ENCODE assay signal across 9 cellular contexts in the genomic region with DNA sequence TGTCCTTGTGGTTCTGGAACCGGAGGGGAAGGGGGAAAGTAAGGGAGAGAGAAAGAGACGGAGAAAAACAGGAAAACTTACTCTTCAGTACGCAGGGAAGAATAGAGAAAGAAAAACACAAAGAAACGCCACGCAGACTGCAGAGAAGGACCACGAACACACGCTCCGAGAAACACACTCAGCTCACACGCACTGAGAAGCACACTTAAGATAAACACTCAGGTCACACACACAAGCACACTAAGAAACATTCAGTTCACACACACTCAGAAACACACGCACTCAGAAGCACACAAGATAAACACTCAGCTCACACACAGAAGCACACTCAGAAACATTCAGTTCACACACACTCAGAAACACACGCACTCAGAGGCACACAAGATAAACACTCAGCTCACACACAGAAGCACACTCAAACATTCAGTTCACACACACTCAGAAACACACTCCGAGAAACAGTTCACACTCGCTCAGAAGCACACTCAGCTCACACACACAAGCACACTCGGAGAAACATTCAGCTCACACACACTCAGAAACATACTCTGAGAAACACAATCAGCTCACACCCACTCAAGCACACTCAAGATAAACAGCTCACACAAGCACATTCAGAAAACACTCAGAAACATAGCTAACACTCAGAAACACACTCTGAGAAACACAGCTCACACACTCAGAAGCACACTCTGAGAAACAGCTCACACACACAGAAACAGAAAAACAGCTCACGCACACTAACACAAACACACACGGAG. TPM values are rescaled to one million over a fixed set of nuclear protein-coding genes. Genes with fewer than 3 reads are reported as not detected.
DNase-seq lines count a peak whose midpoint lies in the region; ATAC-seq and TF ChIP-seq lines count a peak whose summit lies in the region.
"Had no signal": no experiment of that assay in that cellular context is flagged by ENCODE, and none has a peak within 500 bp of the region (broad histone marks: within the 10 kb centered on the region; RNA-seq: fewer than 3 reads in every experiment).

No MANE protein-coding gene starts in this region.

- no peak overlapping the region for H3K27ac Mint-ChIP-seq in natural killer cell
- no peak overlapping the region for H3K27ac Mint-ChIP-seq in activated CD8-positive, alpha-beta memory T cell treated with anti-CD3 and anti-CD28 coated beads, Interleukin-2, amount 10 ng/mL, durations not matched to agents 7 days and 5 days
- no peak overlapping the region for H3K27ac Mint-ChIP-seq in CD8-positive, alpha-beta T cell

- no peaks in the 10 kb centered on the region for H3K9me3 ChIP-seq in AG04450 (ENCODE audit: control insufficient read depth, insufficient read depth, low read length)
- no peaks in the 10 kb centered on the region for H3K9me3 ChIP-seq in NT2/D1 (ENCODE audit: insufficient read depth, low read length)
- H3K9me3 ChIP-seq in esophagus muscularis mucosa = no peaks in the 10 kb centered on the region
- H3K9me3 ChIP-seq in CD8-positive, alpha-beta T cell (ENCODE audit: low read length) = no peaks in the 10 kb centered on the region

- H3K27ac ChIP-seq in AG04450 (ENCODE audit: low read depth, low read length) (peak overlapping the region; percentile 33), esophagus muscularis mucosa (replicated peaks in 1 of 4) (peak overlapping the region; percentile 73 to 85 (median 78))
- no peak overlapping the region for H3K27ac ChIP-seq in CD8-positive, alpha-beta T cell (ENCODE audit: low read depth, low read length)

- no peak for DNase-seq in AG04450 (ENCODE audit: low read depth, low spot score)
- no peak for DNase-seq in NT2/D1 (ENCODE audit: low read depth, low spot score)
- no peak for DNase-seq in esophagus muscularis mucosa (ENCODE audit: extremely low spot score)
- DNase-seq in natural killer cell = no peak
- DNase-seq in effector CD8-positive, alpha-beta T cell (lab: John Stamatoyannopoulos, UW) = no peak
- no peak for DNase-seq in activated CD8-positive, alpha-beta memory T cell treated with anti-CD3 and anti-CD28 coated beads, Interleukin-2, amount 10 ng/mL, durations not matched to agents 7 days and 5 days
- DNase-seq in CD8-positive, alpha-beta T cell = no peak
- DNase-seq: DMS153 had no signal

- peak overlapping the region; percentile 41 for H3K4me3 Mint-ChIP-seq in natural killer cell
- no peak overlapping the region for H3K4me3 Mint-ChIP-seq in activated CD8-positive, alpha-beta memory T cell treated with anti-CD3 and anti-CD28 coated beads, Interleukin-2, amount 10 ng/mL, durations not matched to agents 7 days and 5 days
- H3K4me3 Mint-ChIP-seq in CD8-positive, alpha-beta T cell = no peak overlapping the region

- H3K36me3 Mint-ChIP-seq in natural killer cell = no peaks in the 10 kb centered on the region
- H3K36me3 Mint-ChIP-seq in activated CD8-positive, alpha-beta memory T cell treated with anti-CD3 and anti-CD28 coated beads, Interleukin-2, amount 10 ng/mL, durations not matched to agents 7 days and 5 days = no peaks in the 10 kb centered on the region
- H3K36me3 Mint-ChIP-seq in CD8-positive, alpha-beta T cell = no peaks in the 10 kb centered on the region

- ATAC-seq in natural killer cell (no peak), HG02759 (IDR thresholded peaks at IDR 0.05; ENCODE audit: unreplicated experiment) (no peak)
- no peak for ATAC-seq in activated CD8-positive, alpha-beta memory T cell treated with anti-CD3 and anti-CD28 coated beads, Interleukin-2, amount 10 ng/mL, durations not matched to agents 7 days and 5 days
- no peak for ATAC-seq in CD8-positive, alpha-beta T cell

- peaks cover 25% of the 10 kb centered on the region for H3K36me3 ChIP-seq in NT2/D1 (ENCODE audit: insufficient read depth, insufficient read length, low read length)
- H3K36me3 ChIP-seq in esophagus muscularis mucosa = peaks cover 0 to 20% (median under 1%) of the 10 kb centered on the region in 4 donors
- no peaks in the 10 kb centered on the region for H3K36me3 ChIP-seq in CD8-positive, alpha-beta T cell (ENCODE audit: insufficient read depth, low read length)

- H3K4me1 Mint-ChIP-seq in natural killer cell = no peaks in the 10 kb centered on the region
- peaks cover 4% of the 10 kb centered on the region for H3K4me1 Mint-ChIP-seq in activated CD8-positive, alpha-beta memory T cell treated with anti-CD3 and anti-CD28 coated beads, Interleukin-2, amount 10 ng/mL, durations not matched to agents 7 days and 5 days
- H3K4me1 Mint-ChIP-seq in CD8-positive, alpha-beta T cell (ENCODE audit: low read depth) = peaks cover 5% of the 10 kb centered on the region

- H3K4me3 ChIP-seq in AG04450 (ENCODE audit: low read depth, low read length) (peak overlapping the region; percentile 68), NT2/D1 (ENCODE audit: insufficient read length, low read depth) (peak overlapping the region; percentile 54), esophagus muscularis mucosa (peak overlapping the region; percentile 75 to 81 (median 78))
- H3K4me3 ChIP-seq in CD8-positive, alpha-beta T cell (ENCODE audit: low read depth, low read length) = no peak overlapping the region

- no peak for TF ChIP-seq EP300 in esophagus muscularis mucosa (IDR thresholded peaks at IDR 0.05)

- TF ChIP-seq POLR2A in esophagus muscularis mucosa (IDR thresholded peaks at IDR 0.05; ENCODE audit: low read depth) = no peak

- H3K9me3 Mint-ChIP-seq in natural killer cell = no peaks in the 10 kb centered on the region
- no peaks in the 10 kb centered on the region for H3K9me3 Mint-ChIP-seq in activated CD8-positive, alpha-beta memory T cell treated with anti-CD3 and anti-CD28 coated beads, Interleukin-2, amount 10 ng/mL, durations not matched to agents 7 days and 5 days (ENCODE audit: low read depth)
- H3K9me3 Mint-ChIP-seq in CD8-positive, alpha-beta T cell = no peaks in the 10 kb centered on the region

- 11% methylated on average over 16 of the region's 16 CpGs for WGBS in esophagus muscularis mucosa

- no peak for TF ChIP-seq CTCF in AG04450 (IDR thresholded peaks at IDR 0.05; ENCODE audit: low read depth, low read length)
- TF ChIP-seq CTCF in esophagus muscularis mucosa (IDR thresholded peaks at IDR 0.05) = no peak
- no peak for TF ChIP-seq CTCF in natural killer cell (IDR thresholded peaks at IDR 0.05)
- no peak for TF ChIP-seq CTCF in CD8-positive, alpha-beta T cell (IDR thresholded peaks at IDR 0.05)

- peak overlapping the region; percentile 76 for H3K9ac ChIP-seq in NT2/D1 (ENCODE audit: insufficient read length, low read depth)

- H3K27me3 ChIP-seq in AG04450 (ENCODE audit: control insufficient read depth, insufficient read depth, low read length) (no peaks in the 10 kb centered on the region), NT2/D1 (ENCODE audit: insufficient read depth, insufficient read length) (no peaks in the 10 kb centered on the region), esophagus muscularis mucosa (peaks cover 0 to 6% (median 0%) of the 10 kb centered on the region in 4 donors)
- peaks cover 18% of the 10 kb centered on the region for H3K27me3 ChIP-seq in CD8-positive, alpha-beta T cell (ENCODE audit: insufficient read depth, low read length)

- peaks cover 10 to 33% of the 10 kb centered on the region in 2 donors for H3K27me3 Mint-ChIP-seq in natural killer cell (ENCODE audit: low read depth in 2 of 2)
- peaks cover 57% of the 10 kb centered on the region for H3K27me3 Mint-ChIP-seq in activated CD8-positive, alpha-beta memory T cell treated with anti-CD3 and anti-CD28 coated beads, Interleukin-2, amount 10 ng/mL, durations not matched to agents 7 days and 5 days
- H3K27me3 Mint-ChIP-seq in CD8-positive, alpha-beta T cell (ENCODE audit: low read depth) = peaks cover 45% of the 10 kb centered on the region

- POLR2A ChIA-PET in AG04450 (lab: Yijun Ruan, JAX) = interaction anchor here (0.5 to 1.2 kb wide), 6 partner anchors 17 to 218 kb away, joined by 3 to 6 read pairs (median 4); no protein-coding TSS in a partner anchor
- POLR2A ChIA-PET in CD8-positive, alpha-beta T cell (lab: Charles Lee) = no interaction called here

- CTCF ChIA-PET in AG04450 (lab: Charles Lee) = interaction anchor here (0.8 to 3.1 kb wide), 11 partner anchors 9 to 146 kb away, joined by 3 to 21 read pairs (median 4); partner anchors contain the start of gene MYO1D
- CTCF ChIA-PET in activated CD8-positive, alpha-beta memory T cell treated with anti-CD3 and anti-CD28 coated beads, Interleukin-2, amount 10 ng/mL, durations not matched to agents 7 days and 5 days (lab: Charles Lee) = interaction anchor here (1.1 to 2.3 kb wide), 8 partner anchors 8 to 145 kb away, joined by 3 to 8 read pairs (median 6); partner anchors contain the start of gene MYO1D
- CTCF ChIA-PET in CD8-positive, alpha-beta T cell (lab: Charles Lee) = interaction anchor here (1.1 to 1.5 kb wide), 2 partner anchors 8 to 146 kb away, joined by 4 to 5 read pairs; no protein-coding TSS in a partner anchor

- intact Hi-C loops in esophagus muscularis mucosa (cut with DNase I) (no loop called here), natural killer cell (cut with micrococcal nuclease) (no loop called here)
- intact Hi-C loops in CD8-positive, alpha-beta T cell (cut with DNase I, micrococcal nuclease) = no loop called here

- H3K4me1 ChIP-seq in NT2/D1 (ENCODE audit: insufficient read depth, insufficient read length) = peaks cover 2% of the 10 kb centered on the region
- peaks cover 4 to 32% (median 19%) of the 10 kb centered on the region in 4 donors for H3K4me1 ChIP-seq in esophagus muscularis mucosa
- peaks cover 4% of the 10 kb centered on the region for H3K4me1 ChIP-seq in CD8-positive, alpha-beta T cell (ENCODE audit: insufficient read depth, low read length)

RNA-seq across cellular contexts. Expression of gene TMEM98, which starts 0.8 kb away (rescaled TPM):
- polyA plus RNA-seq in AG04450 (2011; rRNA removed) = 260 and 304 TPM in 2 replicates
- 179 and 273 TPM in 2 replicates for polyA minus RNA-seq in AG04450 (2011; rRNA and poly(A)+ RNA removed)
- total RNA-seq in esophagus muscularis mucosa = 10 to 100 TPM; 39.3 to 73.4 (median 54.2) TPM
- total RNA-seq in natural killer cell = not detected
- total RNA-seq in activated CD8-positive, alpha-beta memory T cell treated with anti-CD3 and anti-CD28 coated beads, Interleukin-2, amount 10 ng/mL, durations not matched to agents 7 days and 5 days = 1 to 10 TPM in 1 of 2 experiments, under 1 TPM in 1; 0.35 to 1.2 TPM
- total RNA-seq in CD8-positive, alpha-beta T cell = not detected

RNA-seq across cellular contexts. Expression of gene MYO1D, which starts 51.8 kb away (rescaled TPM):
- 1.1 and 1.2 TPM in 2 replicates for polyA plus RNA-seq in AG04450 (2011; rRNA removed)
- 1.00 and 1.7 TPM in 2 replicates for polyA minus RNA-seq in AG04450 (2011; rRNA and poly(A)+ RNA removed)
- total RNA-seq in esophagus muscularis mucosa (10 to 100 TPM; 27.3 to 30.3 (median 29.0) TPM), natural killer cell (10 to 100 TPM in 2 of 3 donors, 1 to 10 TPM in 1; 6.8 to 20.2 (median 10.5) TPM)
- total RNA-seq in activated CD8-positive, alpha-beta memory T cell treated with anti-CD3 and anti-CD28 coated beads, Interleukin-2, amount 10 ng/mL, durations not matched to agents 7 days and 5 days = 10 to 100 TPM in 1 of 2 experiments, 1 to 10 TPM in 1; 8.4 to 12.2 TPM
- 1 to 10 TPM; 6.8 TPM for total RNA-seq in CD8-positive, alpha-beta T cell

Comparison
In these comparisons a context has a peak if more than half of its experiments do, and no peak if none do; other contexts are left out.
1. RNA of gene TMEM98, which starts 0.8 kb away (total RNA-seq): 39.3 to 73.4 TPM in esophagus muscularis mucosa; 0.35 to 1.2 TPM in activated CD8-positive, alpha-beta memory T cell treated with anti-CD3 and anti-CD28 coated beads, Interleukin-2, amount 10 ng/mL, durations not matched to agents 7 days and 5 days, not detected in natural killer cell and not detected in CD8-positive, alpha-beta T cell; every median in the first group is over 10 times any median in the second.